Comparison of ENCODE assay signal across 2 cellular contexts in the genomic region with DNA sequence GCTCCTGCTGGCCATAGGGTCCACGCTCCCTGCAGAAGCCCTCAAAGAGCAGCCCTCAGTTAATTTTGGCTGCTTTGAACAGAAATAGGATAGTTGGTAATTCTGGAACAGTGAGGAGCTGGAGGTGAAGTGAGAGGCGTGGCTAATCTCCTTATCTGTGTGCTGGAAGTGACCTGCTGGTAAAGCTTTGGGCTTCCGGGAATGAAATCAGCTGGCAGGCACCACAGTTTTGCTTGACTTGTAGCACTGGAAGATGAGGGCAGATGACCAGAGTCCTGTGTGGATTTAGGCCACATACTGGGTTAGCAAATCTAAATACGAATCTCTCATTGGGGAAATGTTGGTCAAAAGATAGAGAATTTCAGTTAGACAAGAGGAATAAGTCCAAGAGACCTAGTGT.
TF ChIP-seq lines count a peak whose summit lies in the region.

No MANE protein-coding gene starts in this region.

TF ChIP-seq in HCT116, 20 proteins besides CTCF, POLR2A, EP300 and RAD21:
- no peak for TF ChIP-seq FOSL1 (IDR thresholded peaks at IDR 0.05; ENCODE audit: low read depth)
- no peak for TF ChIP-seq EGR1 (IDR thresholded peaks at IDR 0.05; ENCODE audit: low read depth)
- no peak for TF ChIP-seq EZH2phosphoT487 (IDR thresholded peaks at IDR 0.05; ENCODE audit: borderline replicate concordance)
- TF ChIP-seq, protein P1, sequence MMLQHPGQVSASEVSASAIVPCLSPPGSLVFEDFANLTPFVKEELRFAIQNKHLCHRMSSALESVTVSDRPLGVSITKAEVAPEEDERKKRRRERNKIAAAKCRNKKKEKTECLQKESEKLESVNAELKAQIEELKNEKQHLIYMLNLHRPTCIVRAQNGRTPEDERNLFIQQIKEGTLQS (IDR thresholded peaks at IDR 0.05) = no peak
- TF ChIP-seq TCF7L2 (IDR thresholded peaks at IDR 0.05; ENCODE audit: borderline replicate concordance, extremely low read depth, insufficient read depth, insufficient read length) = no peak
- no peak for TF ChIP-seq SRF (IDR thresholded peaks at IDR 0.05; ENCODE audit: low read depth)
- TF ChIP-seq YY1 (IDR thresholded peaks at IDR 0.05; ENCODE audit: extremely low read depth, insufficient replicate concordance, low read depth, low read length) = no peak
TF ChIP-seq in HCT116: peak in this region for 0.

TF ChIP-seq in K562, 482 proteins besides CTCF, POLR2A, EP300 and RAD21:
- TF ChIP-seq, protein P2, sequence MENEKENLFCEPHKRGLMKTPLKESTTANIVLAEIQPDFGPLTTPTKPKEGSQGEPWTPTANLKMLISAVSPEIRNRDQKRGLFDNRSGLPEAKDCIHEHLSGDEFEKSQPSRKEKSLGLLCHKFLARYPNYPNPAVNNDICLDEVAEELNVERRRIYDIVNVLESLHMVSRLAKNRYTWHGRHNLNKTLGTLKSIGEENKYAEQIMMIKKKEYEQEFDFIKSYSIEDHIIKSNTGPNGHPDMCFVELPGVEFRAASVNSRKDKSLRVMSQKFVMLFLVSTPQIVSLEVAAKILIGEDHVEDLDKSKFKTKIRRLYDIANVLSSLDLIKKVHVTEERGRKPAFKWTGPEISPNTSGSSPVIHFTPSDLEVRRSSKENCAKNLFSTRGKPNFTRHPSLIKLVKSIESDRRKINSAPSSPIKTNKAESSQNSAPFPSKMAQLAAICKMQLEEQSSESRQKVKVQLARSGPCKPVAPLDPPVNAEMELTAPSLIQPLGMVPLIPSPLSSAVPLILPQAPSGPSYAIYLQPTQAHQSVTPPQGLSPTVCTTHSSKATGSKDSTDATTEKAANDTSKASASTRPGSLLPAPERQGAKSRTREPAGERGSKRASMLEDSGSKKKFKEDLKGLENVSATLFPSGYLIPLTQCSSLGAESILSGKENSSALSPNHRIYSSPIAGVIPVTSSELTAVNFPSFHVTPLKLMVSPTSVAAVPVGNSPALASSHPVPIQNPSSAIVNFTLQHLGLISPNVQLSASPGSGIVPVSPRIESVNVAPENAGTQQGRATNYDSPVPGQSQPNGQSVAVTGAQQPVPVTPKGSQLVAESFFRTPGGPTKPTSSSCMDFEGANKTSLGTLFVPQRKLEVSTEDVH (IDR thresholded peaks at IDR 0.05; ENCODE audit: low read depth, partially characterized antibody) = no peak
- TF ChIP-seq NUFIP1 (IDR thresholded peaks at IDR 0.05; ENCODE audit: partially characterized antibody) (no peak), ATF7 (IDR thresholded peaks at IDR 0.05) (no peak), PYGO2 (tag; IDR thresholded peaks at IDR 0.05) (no peak), MCM2 (IDR thresholded peaks at IDR 0.05; ENCODE audit: low read depth) (no peak), IFI16 (CRISPR knock-in tag; IDR thresholded peaks at IDR 0.05) (no peak), FOSL1 (tag; conservative IDR thresholded peaks at IDR 0.05) (no peak), RCOR1 (IDR thresholded peaks at IDR 0.05; ENCODE audit: borderline replicate concordance in 1 of 2, low read depth in 2 of 2, low read length in 2 of 2) (peak in 1 of 2 experiments; percentile 52; a peak in 1 of 4 replicates), ELF2 (CRISPR knock-in tag; IDR thresholded peaks at IDR 0.05) (peak; percentile 80), FOXA1 (IDR thresholded peaks at IDR 0.05; ENCODE audit: borderline replicate concordance) (no peak), ETV1 (tag; conservative IDR thresholded peaks at IDR 0.05; ENCODE audit: low read depth) (peak; percentile 48), MYBL2 (IDR thresholded peaks at IDR 0.05; ENCODE audit: low read depth) (no peak), MYBL2 (CRISPR knock-in tag; IDR thresholded peaks at IDR 0.05; ENCODE audit: borderline replicate concordance) (no peak), DACH1 (IDR thresholded peaks at IDR 0.05; ENCODE audit: partially characterized antibody) (peak; percentile 48), ELF1 (tag; IDR thresholded peaks at IDR 0.05) (peak; percentile 73), JUND (IDR thresholded peaks at IDR 0.05; ENCODE audit: borderline replicate concordance, low read depth, low read length) (no peak), JUND (tag; IDR thresholded peaks at IDR 0.05; ENCODE audit: borderline replicate concordance, low read depth, low read length) (0 out of 3 replicates have a peak, but pooled peaks have one; percentile 7), SAP30 (IDR thresholded peaks at IDR 0.05; ENCODE audit: borderline replicate concordance, insufficient read depth, low read depth, low read length, poor library complexity, severe bottlenecking) (peak; percentile 20)
- TF ChIP-seq, protein P3, sequence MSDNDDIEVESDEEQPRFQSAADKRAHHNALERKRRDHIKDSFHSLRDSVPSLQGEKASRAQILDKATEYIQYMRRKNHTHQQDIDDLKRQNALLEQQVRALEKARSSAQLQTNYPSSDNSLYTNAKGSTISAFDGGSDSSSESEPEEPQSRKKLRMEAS (CRISPR knock-in tag; IDR thresholded peaks at IDR 0.05) = no peak
- TF ChIP-seq, protein P4, sequence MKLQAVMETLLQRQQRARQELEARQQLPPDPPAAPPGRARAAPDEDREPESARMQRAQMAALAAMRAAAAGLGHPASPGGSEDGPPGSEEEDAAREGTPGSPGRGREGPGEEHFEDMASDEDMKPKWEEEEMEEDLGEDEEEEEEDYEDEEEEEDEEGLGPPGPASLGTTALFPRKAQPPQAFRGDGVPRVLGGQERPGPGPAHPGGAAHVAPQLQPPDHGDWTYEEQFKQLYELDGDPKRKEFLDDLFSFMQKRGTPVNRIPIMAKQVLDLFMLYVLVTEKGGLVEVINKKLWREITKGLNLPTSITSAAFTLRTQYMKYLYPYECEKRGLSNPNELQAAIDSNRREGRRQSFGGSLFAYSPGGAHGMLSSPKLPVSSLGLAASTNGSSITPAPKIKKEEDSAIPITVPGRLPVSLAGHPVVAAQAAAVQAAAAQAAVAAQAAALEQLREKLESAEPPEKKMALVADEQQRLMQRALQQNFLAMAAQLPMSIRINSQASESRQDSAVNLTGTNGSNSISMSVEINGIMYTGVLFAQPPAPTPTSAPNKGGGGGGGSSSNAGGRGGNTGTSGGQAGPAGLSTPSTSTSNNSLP (IDR thresholded peaks at IDR 0.05; ENCODE audit: borderline replicate concordance, low read depth, low read length) = no peak
- TF ChIP-seq, protein P5, sequence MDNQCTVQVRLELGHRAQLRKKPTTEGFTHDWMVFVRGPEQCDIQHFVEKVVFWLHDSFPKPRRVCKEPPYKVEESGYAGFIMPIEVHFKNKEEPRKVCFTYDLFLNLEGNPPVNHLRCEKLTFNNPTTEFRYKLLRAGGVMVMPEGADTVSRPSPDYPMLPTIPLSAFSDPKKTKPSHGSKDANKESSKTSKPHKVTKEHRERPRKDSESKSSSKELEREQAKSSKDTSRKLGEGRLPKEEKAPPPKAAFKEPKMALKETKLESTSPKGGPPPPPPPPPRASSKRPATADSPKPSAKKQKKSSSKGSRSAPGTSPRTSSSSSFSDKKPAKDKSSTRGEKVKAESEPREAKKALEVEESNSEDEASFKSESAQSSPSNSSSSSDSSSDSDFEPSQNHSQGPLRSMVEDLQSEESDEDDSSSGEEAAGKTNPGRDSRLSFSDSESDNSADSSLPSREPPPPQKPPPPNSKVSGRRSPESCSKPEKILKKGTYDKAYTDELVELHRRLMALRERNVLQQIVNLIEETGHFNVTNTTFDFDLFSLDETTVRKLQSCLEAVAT (IDR thresholded peaks at IDR 0.05) = peak in 1 of 2 experiments; percentile 80; a peak in 2 of 4 replicates
- TF ChIP-seq, protein P6, sequence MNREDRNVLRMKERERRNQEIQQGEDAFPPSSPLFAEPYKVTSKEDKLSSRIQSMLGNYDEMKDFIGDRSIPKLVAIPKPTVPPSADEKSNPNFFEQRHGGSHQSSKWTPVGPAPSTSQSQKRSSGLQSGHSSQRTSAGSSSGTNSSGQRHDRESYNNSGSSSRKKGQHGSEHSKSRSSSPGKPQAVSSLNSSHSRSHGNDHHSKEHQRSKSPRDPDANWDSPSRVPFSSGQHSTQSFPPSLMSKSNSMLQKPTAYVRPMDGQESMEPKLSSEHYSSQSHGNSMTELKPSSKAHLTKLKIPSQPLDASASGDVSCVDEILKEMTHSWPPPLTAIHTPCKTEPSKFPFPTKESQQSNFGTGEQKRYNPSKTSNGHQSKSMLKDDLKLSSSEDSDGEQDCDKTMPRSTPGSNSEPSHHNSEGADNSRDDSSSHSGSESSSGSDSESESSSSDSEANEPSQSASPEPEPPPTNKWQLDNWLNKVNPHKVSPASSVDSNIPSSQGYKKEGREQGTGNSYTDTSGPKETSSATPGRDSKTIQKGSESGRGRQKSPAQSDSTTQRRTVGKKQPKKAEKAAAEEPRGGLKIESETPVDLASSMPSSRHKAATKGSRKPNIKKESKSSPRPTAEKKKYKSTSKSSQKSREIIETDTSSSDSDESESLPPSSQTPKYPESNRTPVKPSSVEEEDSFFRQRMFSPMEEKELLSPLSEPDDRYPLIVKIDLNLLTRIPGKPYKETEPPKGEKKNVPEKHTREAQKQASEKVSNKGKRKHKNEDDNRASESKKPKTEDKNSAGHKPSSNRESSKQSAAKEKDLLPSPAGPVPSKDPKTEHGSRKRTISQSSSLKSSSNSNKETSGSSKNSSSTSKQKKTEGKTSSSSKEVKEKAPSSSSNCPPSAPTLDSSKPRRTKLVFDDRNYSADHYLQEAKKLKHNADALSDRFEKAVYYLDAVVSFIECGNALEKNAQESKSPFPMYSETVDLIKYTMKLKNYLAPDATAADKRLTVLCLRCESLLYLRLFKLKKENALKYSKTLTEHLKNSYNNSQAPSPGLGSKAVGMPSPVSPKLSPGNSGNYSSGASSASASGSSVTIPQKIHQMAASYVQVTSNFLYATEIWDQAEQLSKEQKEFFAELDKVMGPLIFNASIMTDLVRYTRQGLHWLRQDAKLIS (CRISPR knock-in tag; IDR thresholded peaks at IDR 0.05) = no peak
- TF ChIP-seq, protein P7, sequence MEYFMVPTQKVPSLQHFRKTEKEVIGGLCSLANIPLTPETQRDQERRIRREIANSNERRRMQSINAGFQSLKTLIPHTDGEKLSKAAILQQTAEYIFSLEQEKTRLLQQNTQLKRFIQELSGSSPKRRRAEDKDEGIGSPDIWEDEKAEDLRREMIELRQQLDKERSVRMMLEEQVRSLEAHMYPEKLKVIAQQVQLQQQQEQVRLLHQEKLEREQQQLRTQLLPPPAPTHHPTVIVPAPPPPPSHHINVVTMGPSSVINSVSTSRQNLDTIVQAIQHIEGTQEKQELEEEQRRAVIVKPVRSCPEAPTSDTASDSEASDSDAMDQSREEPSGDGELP (CRISPR knock-in tag; IDR thresholded peaks at IDR 0.05; ENCODE audit: borderline replicate concordance) = peak; percentile 77
- TF ChIP-seq, protein P8, sequence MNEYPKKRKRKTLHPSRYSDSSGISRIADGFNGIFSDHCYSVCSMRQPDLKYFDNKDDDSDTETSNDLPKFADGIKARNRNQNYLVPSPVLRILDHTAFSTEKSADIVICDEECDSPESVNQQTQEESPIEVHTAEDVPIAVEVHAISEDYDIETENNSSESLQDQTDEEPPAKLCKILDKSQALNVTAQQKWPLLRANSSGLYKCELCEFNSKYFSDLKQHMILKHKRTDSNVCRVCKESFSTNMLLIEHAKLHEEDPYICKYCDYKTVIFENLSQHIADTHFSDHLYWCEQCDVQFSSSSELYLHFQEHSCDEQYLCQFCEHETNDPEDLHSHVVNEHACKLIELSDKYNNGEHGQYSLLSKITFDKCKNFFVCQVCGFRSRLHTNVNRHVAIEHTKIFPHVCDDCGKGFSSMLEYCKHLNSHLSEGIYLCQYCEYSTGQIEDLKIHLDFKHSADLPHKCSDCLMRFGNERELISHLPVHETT (CRISPR knock-in tag; conservative IDR thresholded peaks at IDR 0.05 in 1 of 2, IDR thresholded peaks at IDR 0.05 in 1 of 2) = no peak
